In the genomic region with DNA sequence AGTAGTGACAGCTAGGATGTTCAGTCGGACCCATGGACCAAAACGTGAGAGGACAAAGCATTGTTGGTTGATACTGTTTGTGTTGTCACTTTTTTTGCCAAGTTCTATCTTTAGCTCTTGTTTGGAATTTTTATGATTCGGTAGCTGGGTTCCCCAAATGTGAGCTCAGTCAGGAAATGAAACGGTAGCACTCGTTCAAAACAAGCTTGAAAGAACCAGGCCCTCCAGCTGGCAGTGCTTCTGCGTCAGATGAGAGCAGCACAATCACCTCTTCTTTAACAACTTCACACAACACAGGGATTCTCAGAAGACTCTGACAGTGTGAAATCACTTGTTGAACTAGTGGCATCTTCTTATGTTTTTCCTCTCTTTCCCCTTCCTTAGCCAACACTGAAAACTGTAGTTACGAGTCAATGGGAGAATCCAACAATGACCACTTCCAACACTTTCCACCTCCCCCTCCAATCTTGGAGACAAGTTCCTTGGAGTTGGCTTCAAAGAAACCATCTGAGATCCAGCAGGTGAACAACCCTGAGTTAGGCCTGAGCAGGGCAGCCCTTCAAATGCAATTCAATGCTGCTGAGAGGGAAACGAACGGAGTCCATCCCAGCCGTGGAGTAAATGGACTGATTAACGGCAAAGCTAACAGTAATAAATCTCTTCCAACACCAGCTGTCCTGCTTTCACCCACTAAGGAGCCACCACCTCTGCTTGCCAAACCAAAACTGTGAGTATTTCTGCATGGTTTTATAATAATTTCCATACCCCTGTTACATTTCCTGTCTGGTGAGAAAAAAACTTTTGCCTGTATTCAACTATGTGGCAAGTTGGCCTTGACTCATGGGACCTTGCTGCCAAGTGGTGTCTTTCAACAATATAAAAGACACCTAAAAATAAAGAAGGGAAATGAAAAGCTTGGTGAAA, we compare ENCODE assay signal across 11 cellular contexts.
DNase-seq lines count a peak whose midpoint lies in the region; ATAC-seq, FAIRE-seq and TF ChIP-seq lines count a peak whose summit lies in the region.
"Had no signal": no experiment of that assay in that cellular context is flagged by ENCODE, and none has a peak within 500 bp of the region (broad histone marks: within the 10 kb centered on the region; RNA-seq: fewer than 3 reads in every experiment).

No MANE protein-coding gene starts in this region.

- ATAC-seq in GM19468 (IDR thresholded peaks at IDR 0.05; ENCODE audit: extremely low read depth, unreplicated experiment) (peak; percentile 56), HG03097 (IDR thresholded peaks at IDR 0.05; ENCODE audit: low FRiP score, unreplicated experiment) (no peak), HG03342 (IDR thresholded peaks at IDR 0.05; ENCODE audit: unreplicated experiment) (no peak)
- ATAC-seq in naive thymus-derived CD4-positive, alpha-beta T cell: peak; percentile 16

- H3K27ac Mint-ChIP-seq in naive thymus-derived CD4-positive, alpha-beta T cell: peak overlapping the region in 3 of 9 donors; percentile 23 to 62 (median 26)

- no peaks in the 10 kb centered on the region for H3K9me3 Mint-ChIP-seq in naive thymus-derived CD4-positive, alpha-beta T cell

- H3K4me1 Mint-ChIP-seq in naive thymus-derived CD4-positive, alpha-beta T cell: peaks cover 0 to 10% (median 4%) of the 10 kb centered on the region in 7 donors

- peaks cover 23% of the 10 kb centered on the region for H3K4me1 ChIP-seq in A673 (ENCODE audit: insufficient read depth, low read length, poor library complexity, severe bottlenecking)
- H3K4me1 ChIP-seq in naive thymus-derived CD4-positive, alpha-beta T cell (ENCODE audit: control insufficient read depth in 2 of 2, insufficient read depth in 2 of 2, low read length in 2 of 2): no peaks in the 10 kb centered on the region
- H3K4me1 ChIP-seq: Caco-2 had no signal

- intact Hi-C loops in A673 (cut with micrococcal nuclease; ENCODE audit: unreplicated experiment): loop anchor here (2.0 to 10.0 kb wide), 6 partner anchors 127 to 773 kb away; no protein-coding TSS in a partner anchor
- intact Hi-C loops in naive thymus-derived CD4-positive, alpha-beta T cell (cut with micrococcal nuclease): loop anchor here in 1 of 2 donors (5.0 to 10.0 kb wide), 2 partner anchors 123 to 296 kb away; no protein-coding TSS in a partner anchor

- no peaks in the 10 kb centered on the region for H3K36me3 Mint-ChIP-seq in naive thymus-derived CD4-positive, alpha-beta T cell

- H3K27me3 ChIP-seq in A673 (replicated peaks; ENCODE audit: insufficient read depth, low read depth, low read length, poor library complexity): no peaks in the 10 kb centered on the region
- no peaks in the 10 kb centered on the region for H3K27me3 ChIP-seq in naive thymus-derived CD4-positive, alpha-beta T cell (ENCODE audit: control insufficient read depth in 2 of 2, insufficient read depth in 2 of 2, low read length in 2 of 2)

- no peak for TF ChIP-seq CTCF in A673 (conservative IDR thresholded peaks at IDR 0.05; ENCODE audit: low read depth, low read length)
- TF ChIP-seq CTCF in cardiac fibroblast (IDR thresholded peaks at IDR 0.05; ENCODE audit: low read depth, low read length): no peak

- peaks cover 0 to 5% (median under 1%) of the 10 kb centered on the region in 5 donors for H3K27me3 Mint-ChIP-seq in naive thymus-derived CD4-positive, alpha-beta T cell

- H3K36me3 ChIP-seq in A673 (ENCODE audit: insufficient read depth, low read length, poor library complexity, severe bottlenecking): no peaks in the 10 kb centered on the region
- H3K36me3 ChIP-seq in naive thymus-derived CD4-positive, alpha-beta T cell (ENCODE audit: control insufficient read depth in 2 of 3, insufficient read depth in 3 of 3, low read length in 3 of 3): no peaks in the 10 kb centered on the region

- CTCF ChIA-PET in A673 (lab: Charles Lee): interaction anchor here (0.5 to 2.5 kb wide), 3 partner anchors 125 to 201 kb away, joined by 3 to 8 read pairs (median 4); no protein-coding TSS in a partner anchor
- CTCF ChIA-PET in naive thymus-derived CD4-positive, alpha-beta T cell (lab: Charles Lee): no interaction called here

- H3K4me3 Mint-ChIP-seq in naive thymus-derived CD4-positive, alpha-beta T cell: no peak overlapping the region

- POLR2A ChIA-PET in A673 (lab: Charles Lee; ENCODE audit: low non-redundant PET): no interaction called here
- POLR2A ChIA-PET in naive thymus-derived CD4-positive, alpha-beta T cell (lab: Charles Lee): no interaction called here

- no peak for FAIRE-seq in urothelium cell line (lab: Jason Lieb, UNC)

- H3K4me3 ChIP-seq in A673 (ENCODE audit: low read depth, low read length, poor library complexity, severe bottlenecking) (no peak overlapping the region), cardiac fibroblast (replicated peaks in 1 of 2; ENCODE audit: low read depth in 2 of 2, low read length in 2 of 2) (no peak overlapping the region)
- H3K4me3 ChIP-seq in naive thymus-derived CD4-positive, alpha-beta T cell (ENCODE audit: low read length): no peak overlapping the region

- H3K9me3 ChIP-seq in A673 (ENCODE audit: low read depth, low read length, poor library complexity, severe bottlenecking): no peaks in the 10 kb centered on the region
- H3K9me3 ChIP-seq in naive thymus-derived CD4-positive, alpha-beta T cell (ENCODE audit: control insufficient read depth in 2 of 3, low read length in 3 of 3): no peaks in the 10 kb centered on the region
- H3K9me3 ChIP-seq: Caco-2 had no signal

- no TSS peak for BruUV-seq in A673 (replicated peaks; lab: Mats Ljungman, UMichigan)

- H3K27ac ChIP-seq in A673 (ENCODE audit: low read depth, low read length, poor library complexity, severe bottlenecking): peak overlapping the region; percentile 29
- no peak overlapping the region for H3K27ac ChIP-seq in naive thymus-derived CD4-positive, alpha-beta T cell (ENCODE audit: low read depth, low read length)
- H3K27ac ChIP-seq: epithelial cell of prostate had no signal

- DNase-seq in A673 (ENCODE audit: low spot score) (peak; percentile 67), cardiac fibroblast (ENCODE audit: low read depth in 2 of 2) (peak; percentile 78 to 84), NCI-H2029 (lab: John Stamatoyannopoulos, UW) (no peak), urothelium cell line (ENCODE audit: low spot score) (no peak)
- no peak for DNase-seq in naive thymus-derived CD4-positive, alpha-beta T cell
- DNase-seq: Caco-2; NK-92 treated with Interleukin-12 subunit alpha and Interleukin-12 subunit beta, amount 100 ng/mL, for 24 hours had no signal

Comparison
In these comparisons a context has a peak if more than half of its experiments do, and no peak if none do; other contexts are left out.
1. DNase-seq: peak in A673 (single experiment) and cardiac fibroblast (2 of 2); none in naive thymus-derived CD4-positive, alpha-beta T cell (0 of 9), NCI-H2029 (single experiment) and urothelium cell line (single experiment).
2. ATAC-seq: peak in GM19468 (single experiment) and naive thymus-derived CD4-positive, alpha-beta T cell (single experiment); none in HG03097 (single experiment) and HG03342 (single experiment).